Comparison of ENCODE assay signal across 27 cellular contexts in the genomic region with DNA sequence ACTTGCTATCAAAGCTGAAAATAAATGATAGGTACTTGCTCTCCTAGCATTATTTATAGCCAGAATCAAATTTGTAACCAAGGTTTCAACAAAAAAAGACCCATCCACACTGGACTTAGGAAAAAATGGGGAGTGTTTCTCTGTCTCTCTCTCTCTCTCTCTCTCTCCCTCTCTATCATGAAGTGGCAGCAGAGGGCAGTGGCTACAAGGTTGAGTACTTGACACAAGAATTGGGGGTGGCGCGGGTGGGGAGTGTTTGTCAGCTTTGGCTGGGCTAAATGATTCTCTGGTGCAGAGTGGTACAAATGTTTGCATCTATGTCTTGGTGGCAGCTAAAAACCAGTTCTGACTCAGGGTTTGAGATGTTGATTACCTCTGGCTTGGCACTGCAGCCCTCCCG.
"Had no signal": no experiment of that assay in that cellular context is flagged by ENCODE, and none has a peak within 500 bp of the region (broad histone marks: within the 10 kb centered on the region; RNA-seq: fewer than 3 reads in every experiment).

No MANE protein-coding gene starts in this region.

- H3K4me1 ChIP-seq: gastroesophageal sphincter had no signal

- H3K36me3 Mint-ChIP-seq: naive thymus-derived CD4-positive, alpha-beta T cell had no signal

- H3K4me2 ChIP-seq: hepatocyte had no signal

- H3K27ac Mint-ChIP-seq: activated naive CD4-positive, alpha-beta T cell treated with anti-CD3 and anti-CD28 coated beads for 36 hours; dendritic cell treated with granulocyte-macrophage colony-stimulating factor and Interleukin-4, amounts not matched to agents 40 ng/mL and 50 ng/mL, for 4 days; naive thymus-derived CD4-positive, alpha-beta T cell; progenitor cell of endocrine pancreas; stimulated activated naive CD8-positive, alpha-beta T cell treated with anti-CD3 and anti-CD28 coated beads, Interleukin-15, Interleukin-2, amounts not matched to agents 100 ng/mL and 50 ng/mL, for 24 hours had no signal

- H3K4me3 Mint-ChIP-seq: activated naive CD4-positive, alpha-beta T cell treated with anti-CD3 and anti-CD28 coated beads for 36 hours; central memory CD8-positive, alpha-beta T cell; dendritic cell treated with granulocyte-macrophage colony-stimulating factor and Interleukin-4, amounts not matched to agents 40 ng/mL and 50 ng/mL, for 4 days; naive thymus-derived CD4-positive, alpha-beta T cell; stimulated activated naive CD8-positive, alpha-beta T cell treated with anti-CD3 and anti-CD28 coated beads, Interleukin-15, Interleukin-2, amounts not matched to agents 100 ng/mL and 50 ng/mL, for 24 hours had no signal

- ATAC-seq: gastroesophageal sphincter; left cardiac atrium; left ventricle myocardium superior; naive thymus-derived CD4-positive, alpha-beta T cell; sciatic nerve had no signal

- H3K9me3 ChIP-seq: gastroesophageal sphincter, ovary, thoracic aorta had no signal

- H3K36me3 ChIP-seq: gastroesophageal sphincter, ovary, thoracic aorta had no signal

- H3K4me1 Mint-ChIP-seq: central memory CD8-positive, alpha-beta T cell; naive thymus-derived CD4-positive, alpha-beta T cell had no signal

- H3K27me3 ChIP-seq: gastroesophageal sphincter, hepatocyte, ovary had no signal

- H3K27me3 Mint-ChIP-seq: dendritic cell treated with granulocyte-macrophage colony-stimulating factor and Interleukin-4, amounts not matched to agents 40 ng/mL and 50 ng/mL, for 4 days had no signal

- H3K27ac ChIP-seq: epithelial cell of prostate, gastroesophageal sphincter, hepatocyte, ovary, skin epidermis, thoracic aorta had no signal

- DNase-seq: activated CD4-positive, alpha-beta T cell treated with anti-CD3 and anti-CD28 coated beads for 48 hours; activated CD4-positive, alpha-beta T cell treated with anti-CD3 and anti-CD28 coated beads, Interleukin-2, amount 50 U/mL, for 48 hours; activated CD8-positive, alpha-beta memory T cell treated with anti-CD3 and anti-CD28 coated beads for 24 hours; activated effector memory CD4-positive, alpha-beta T cell treated with anti-CD3 and anti-CD28 coated beads, Interleukin-2, amount 50 U/mL, for 16 hours; activated naive CD4-positive, alpha-beta T cell treated with anti-CD3 and anti-CD28 coated beads for 36 hours; amygdala; left cardiac atrium; left ventricle myocardium superior; naive thymus-derived CD4-positive, alpha-beta T cell; ovary; stimulated activated CD4-positive, alpha-beta T cell treated with anti-CD3 and anti-CD28 coated beads, Interleukin-12 subunit alpha, Interleukin-12 subunit beta, amount 100 ng/mL, for 4 hours; stimulated activated CD4-positive, alpha-beta T cell treated with anti-CD3 and anti-CD28 coated beads, Interleukin-4, amount 100 ng/mL, for 1 hour; trophoblast cell had no signal

- H3K4me3 ChIP-seq: gastroesophageal sphincter, hepatocyte, ovary, skin epidermis, thoracic aorta had no signal

- FAIRE-seq: bronchial epithelial cell, endometrium, keratinocyte, urothelium cell line had no signal

- H3K9me3 Mint-ChIP-seq: activated naive CD4-positive, alpha-beta T cell treated with anti-CD3 and anti-CD28 coated beads for 36 hours; central memory CD8-positive, alpha-beta T cell; dendritic cell treated with granulocyte-macrophage colony-stimulating factor and Interleukin-4, amounts not matched to agents 40 ng/mL and 50 ng/mL, for 4 days; naive thymus-derived CD4-positive, alpha-beta T cell; stimulated activated naive CD8-positive, alpha-beta T cell treated with anti-CD3 and anti-CD28 coated beads, Interleukin-15, Interleukin-2, amounts not matched to agents 100 ng/mL and 50 ng/mL, for 24 hours had no signal
